ENCODE assay signal across 1 cellular context in genomic region chr7:143248781-143249354, GRCh38.
TF ChIP-seq lines count a peak whose summit lies in the region.

No MANE protein-coding gene starts in this region.

TF ChIP-seq in HepG2, 621 proteins besides CTCF, POLR2A, EP300 and RAD21 (continued from another document and continues in another):
- TF ChIP-seq REST (IDR thresholded peaks at IDR 0.05; ENCODE audit: borderline replicate concordance in 1 of 2, low read depth in 1 of 2, low read length in 2 of 2) = no peak
- TF ChIP-seq SOX13 (IDR thresholded peaks at IDR 0.05) = no peak
- peak in 1 of 2 experiments; percentile 44; a peak in 2 of 4 replicates for TF ChIP-seq SOX13 (CRISPR knock-in tag; conservative IDR thresholded peaks at IDR 0.05 in 1 of 2, IDR thresholded peaks at IDR 0.05 in 1 of 2)
- TF ChIP-seq ZBTB33 (CRISPR knock-in tag; IDR thresholded peaks at IDR 0.05) = 0 out of 2 replicates have a peak, but pooled peaks have one; percentile 21
- no peak for TF ChIP-seq ZSCAN20 (CRISPR knock-in tag; IDR thresholded peaks at IDR 0.05; ENCODE audit: borderline replicate concordance)
- TF ChIP-seq ZBTB7B (CRISPR knock-in tag; IDR thresholded peaks at IDR 0.05) = no peak
- no peak for TF ChIP-seq ZFP90 (CRISPR knock-in tag; IDR thresholded peaks at IDR 0.05; ENCODE audit: borderline replicate concordance)
- no peak for TF ChIP-seq ZNF564 (CRISPR knock-in tag; IDR thresholded peaks at IDR 0.05)
- no peak for TF ChIP-seq SNAPC4 (CRISPR knock-in tag; IDR thresholded peaks at IDR 0.05)
- TF ChIP-seq ZBTB49 (CRISPR knock-in tag; IDR thresholded peaks at IDR 0.05; ENCODE audit: borderline replicate concordance) = no peak
- TF ChIP-seq ZNF704 (CRISPR knock-in tag; IDR thresholded peaks at IDR 0.05; ENCODE audit: borderline replicate concordance) = no peak
- no peak for TF ChIP-seq ZNF547 (CRISPR knock-in tag; IDR thresholded peaks at IDR 0.05)
- TF ChIP-seq KDM3A (CRISPR knock-in tag; IDR thresholded peaks at IDR 0.05; ENCODE audit: low read depth) = no peak
- no peak for TF ChIP-seq LCORL (IDR thresholded peaks at IDR 0.05)
- TF ChIP-seq LCORL (CRISPR knock-in tag; IDR thresholded peaks at IDR 0.05) = peak; percentile 84
- peak in 1 of 2 experiments; percentile 42; a peak in 1 of 4 replicates for TF ChIP-seq HMGXB4 (CRISPR knock-in tag; IDR thresholded peaks at IDR 0.05; ENCODE audit: borderline replicate concordance in 1 of 2, low read depth in 1 of 2)
- TF ChIP-seq PITX1 (CRISPR knock-in tag; IDR thresholded peaks at IDR 0.05) = no peak; the same call in 1 of the 2 replicates
- TF ChIP-seq RXRB (CRISPR knock-in tag; IDR thresholded peaks at IDR 0.05; ENCODE audit: borderline replicate concordance) = peak; percentile 63
- TF ChIP-seq ZNF569 (CRISPR knock-in tag; IDR thresholded peaks at IDR 0.05; ENCODE audit: borderline replicate concordance) = no peak
- 0 out of 2 replicates have a peak, but pooled peaks have one; percentile 33 for TF ChIP-seq ELF3 (CRISPR knock-in tag; IDR thresholded peaks at IDR 0.05)
- TF ChIP-seq MBNL3 (CRISPR knock-in tag; conservative IDR thresholded peaks at IDR 0.05) = no peak
- no peak for TF ChIP-seq NKX3-1 (CRISPR knock-in tag; IDR thresholded peaks at IDR 0.05)
- no peak for TF ChIP-seq ZNF678 (CRISPR knock-in tag; IDR thresholded peaks at IDR 0.05)
- no peak for TF ChIP-seq ZNF530 (CRISPR knock-in tag; IDR thresholded peaks at IDR 0.05; ENCODE audit: low read depth)
- TF ChIP-seq SMAD1 (CRISPR knock-in tag; IDR thresholded peaks at IDR 0.05; ENCODE audit: borderline replicate concordance, low read depth) = no peak
- TF ChIP-seq THAP8 (CRISPR knock-in tag; IDR thresholded peaks at IDR 0.05; ENCODE audit: borderline replicate concordance) = no peak
- no peak for TF ChIP-seq CREB1 (IDR thresholded peaks at IDR 0.05)
- no peak for TF ChIP-seq CREB1 (CRISPR knock-in tag; IDR thresholded peaks at IDR 0.05)
- TF ChIP-seq JUNB (CRISPR knock-in tag; IDR thresholded peaks at IDR 0.05; ENCODE audit: borderline replicate concordance) = no peak
- TF ChIP-seq ATF7 (IDR thresholded peaks at IDR 0.05) = no peak
- TF ChIP-seq ATF7 (CRISPR knock-in tag; IDR thresholded peaks at IDR 0.05) = no peak
- 0 out of 2 replicates have a peak, but pooled peaks have one; percentile 21 for TF ChIP-seq JUND (CRISPR knock-in tag; IDR thresholded peaks at IDR 0.05)
- TF ChIP-seq ZKSCAN1 (IDR thresholded peaks at IDR 0.05; ENCODE audit: low read length) = no peak
- TF ChIP-seq PHF20 (CRISPR knock-in tag; IDR thresholded peaks at IDR 0.05) = no peak
- TF ChIP-seq NR0B2 (CRISPR knock-in tag; IDR thresholded peaks at IDR 0.05) = no peak
- TF ChIP-seq ATF2 (CRISPR knock-in tag; IDR thresholded peaks at IDR 0.05) = peak; percentile 59; the same call in 1 of the 2 replicates
